9 cellular contexts compared by ENCODE assay signal in the genomic region with DNA sequence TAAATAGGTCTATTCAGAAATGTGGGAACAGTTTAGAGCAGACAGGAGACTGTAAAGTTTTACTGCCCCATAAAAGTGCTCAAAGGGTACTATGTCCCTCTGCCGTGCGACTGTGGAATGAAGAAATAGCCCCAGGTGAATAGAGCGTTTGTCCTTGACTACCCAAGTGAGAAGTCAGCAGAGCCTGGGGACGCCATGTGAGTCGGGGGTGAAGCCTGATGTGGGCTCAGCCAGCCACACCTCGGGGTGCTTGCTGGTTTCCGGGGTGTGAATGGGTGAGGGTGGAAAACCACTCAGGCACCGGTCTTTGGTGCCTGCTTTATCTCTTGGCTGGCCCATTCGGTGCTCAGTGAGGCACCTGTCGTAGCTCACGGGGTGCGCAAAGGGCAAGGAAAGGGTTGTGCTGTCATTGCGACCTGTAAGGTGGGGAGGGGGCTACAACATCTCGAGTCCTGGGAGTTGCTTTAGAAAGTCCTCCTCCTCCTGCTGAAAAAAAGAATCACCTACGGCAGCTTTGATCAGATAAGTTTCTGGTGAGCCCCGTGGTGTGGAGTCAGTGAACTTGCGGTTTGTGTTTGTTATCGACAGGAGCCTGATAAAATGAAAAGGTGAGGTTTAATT. TPM values are rescaled to one million over a fixed set of nuclear protein-coding genes. Genes with fewer than 3 reads are reported as not detected.
DNase-seq lines count a peak whose midpoint lies in the region; ATAC-seq and TF ChIP-seq lines count a peak whose summit lies in the region.
"Had no signal": no experiment of that assay in that cellular context is flagged by ENCODE, and none has a peak within 500 bp of the region (broad histone marks: within the 10 kb centered on the region; RNA-seq: fewer than 3 reads in every experiment).

No MANE protein-coding gene starts in this region.

- peak overlapping the region; percentile 41 for H3K4me3 ChIP-seq in lower lobe of right lung
- peak overlapping the region in 1 of 2 donors; percentile 26 for H3K4me3 ChIP-seq in uterus

- H3K9me3 Mint-ChIP-seq in activated naive CD4-positive, alpha-beta T cell treated with anti-CD3 and anti-CD28 coated beads, Interleukin-2, amount 10 ng/mL, durations not matched to agents 7 days and 5 days: no peaks in the 10 kb centered on the region

- H3K27me3 Mint-ChIP-seq in activated naive CD4-positive, alpha-beta T cell treated with anti-CD3 and anti-CD28 coated beads, Interleukin-2, amount 10 ng/mL, durations not matched to agents 7 days and 5 days: peaks cover 35% of the 10 kb centered on the region

- H3K27me3 ChIP-seq in lower lobe of right lung (ENCODE audit: low read depth) (no peaks in the 10 kb centered on the region), uterus (no peaks in the 10 kb centered on the region)

- H3K4me3 Mint-ChIP-seq in activated naive CD4-positive, alpha-beta T cell treated with anti-CD3 and anti-CD28 coated beads, Interleukin-2, amount 10 ng/mL, durations not matched to agents 7 days and 5 days: peak overlapping the region; percentile 43

- ATAC-seq in GM18502 (IDR thresholded peaks at IDR 0.05; ENCODE audit: poor library complexity, unreplicated experiment): peak; percentile 71
- ATAC-seq in lower lobe of right lung: peak; percentile 31 to 64

- H3K27ac Mint-ChIP-seq in activated naive CD4-positive, alpha-beta T cell treated with anti-CD3 and anti-CD28 coated beads, Interleukin-2, amount 10 ng/mL, durations not matched to agents 7 days and 5 days: peak overlapping the region; percentile 7

- H3K9me3 ChIP-seq in lower lobe of right lung (no peaks in the 10 kb centered on the region), uterus (no peaks in the 10 kb centered on the region)
- H3K9me3 ChIP-seq: thoracic aorta had no signal

- intact Hi-C loops in lower lobe of right lung (cut with DNase I) (no loop called here), uterus (cut with DNase I; ENCODE audit: low total_unique reads) (no loop called here)

- H3K4me1 ChIP-seq in lower lobe of right lung (no peaks in the 10 kb centered on the region), uterus (no peaks in the 10 kb centered on the region)

- DNase-seq in HuH-7 (ENCODE audit: low spot score): peak; percentile 58
- DNase-seq in activated naive CD4-positive, alpha-beta T cell treated with anti-CD3 and anti-CD28 coated beads, Interleukin-2, amount 10 ng/mL, durations not matched to agents 7 days and 5 days: peak; percentile 50
- DNase-seq in lower lobe of right lung: no peak
- DNase-seq in uterus: no peak
- no peak for DNase-seq in NCI-H2196 treated with DMSO at 0.1 percent for 48 hours (lab: John Stamatoyannopoulos, UW; ENCODE audit: unreplicated experiment)
- DNase-seq in HPDE6-E6E7 (ENCODE audit: extremely low spot score): no peak
- DNase-seq in mucosa of gallbladder (ENCODE audit: low spot score): no peak

- TF ChIP-seq CTCF in lower lobe of right lung (IDR thresholded peaks at IDR 0.05): no peak
- TF ChIP-seq CTCF in uterus (IDR thresholded peaks at IDR 0.05): no peak

- no peaks in the 10 kb centered on the region for H3K36me3 Mint-ChIP-seq in activated naive CD4-positive, alpha-beta T cell treated with anti-CD3 and anti-CD28 coated beads, Interleukin-2, amount 10 ng/mL, durations not matched to agents 7 days and 5 days

- peaks cover 26% of the 10 kb centered on the region for H3K4me1 Mint-ChIP-seq in activated naive CD4-positive, alpha-beta T cell treated with anti-CD3 and anti-CD28 coated beads, Interleukin-2, amount 10 ng/mL, durations not matched to agents 7 days and 5 days

- H3K27ac ChIP-seq in lower lobe of right lung (no peak overlapping the region), uterus (peak overlapping the region; percentile 40 to 51)
- H3K27ac ChIP-seq: thoracic aorta had no signal

- TF ChIP-seq POLR2A in uterus (IDR thresholded peaks at IDR 0.05): no peak

- CTCF ChIA-PET in activated naive CD4-positive, alpha-beta T cell treated with anti-CD3 and anti-CD28 coated beads, Interleukin-2, amount 10 ng/mL, durations not matched to agents 7 days and 5 days (lab: Charles Lee): interaction anchor here (1.0 to 1.2 kb wide), 2 partner anchors 62 to 446 kb away, joined by 3 read pairs; no protein-coding TSS in a partner anchor

- H3K36me3 ChIP-seq in lower lobe of right lung: no peaks in the 10 kb centered on the region
- H3K36me3 ChIP-seq in uterus: no peaks in the 10 kb centered on the region
- H3K36me3 ChIP-seq: thoracic aorta had no signal

RNA-seq across cellular contexts. Expression of gene TRIM2, which starts 0.9 kb away (rescaled TPM):
- total RNA-seq in lower lobe of right lung (32.6 TPM), uterus (100 to 1,000 TPM in 1 of 4 donors, 10 to 100 TPM in 3; 25.9 to 121 (median 45.6) TPM), mucosa of gallbladder (146 TPM)

Comparison
In these comparisons a context has a peak if more than half of its experiments do, and no peak if none do; other contexts are left out.
1. DNase-seq: peak in HuH-7 (single experiment) and activated naive CD4-positive, alpha-beta T cell treated with anti-CD3 and anti-CD28 coated beads, Interleukin-2, amount 10 ng/mL, durations not matched to agents 7 days and 5 days (single experiment); none in lower lobe of right lung (single experiment), uterus (0 of 2), NCI-H2196 treated with DMSO at 0.1 percent for 48 hours (single experiment), HPDE6-E6E7 (single experiment) and mucosa of gallbladder (single experiment).